ENCODE assay signal across 32 cellular contexts in the genomic region with DNA sequence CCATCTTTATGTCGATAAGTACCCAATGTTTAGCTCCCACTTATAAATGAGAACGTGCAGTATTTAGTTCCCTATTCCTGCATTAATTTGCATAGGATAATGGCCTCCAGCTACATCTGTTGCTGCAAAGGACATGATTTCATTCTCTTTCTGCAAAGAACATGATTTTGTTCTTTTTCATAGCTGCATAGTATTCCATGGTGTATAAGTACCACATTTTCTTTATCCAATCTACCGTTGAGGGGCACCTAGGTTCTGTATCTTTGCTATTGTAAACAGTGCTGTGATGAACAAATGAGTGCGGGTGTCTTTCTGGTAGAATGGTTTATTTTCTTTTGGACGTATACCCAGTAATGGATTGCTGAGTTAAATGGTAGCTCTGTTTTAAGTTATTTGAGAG.
"Had no signal": no experiment of that assay in that cellular context is flagged by ENCODE, and none has a peak within 500 bp of the region (broad histone marks: within the 10 kb centered on the region; RNA-seq: fewer than 3 reads in every experiment).

No MANE protein-coding gene starts in this region.

- H3K27me3 ChIP-seq: MG63, Peyer's patch, SJSA1 had no signal

- H3K4me3 ChIP-seq: MG63, Peyer's patch, SJSA1 had no signal

- DNase-seq: Kasumi-1, MG63, NCI-H1048, NCI-H1092 treated with DMSO at 0.1 percent for 48 hours, NCI-H1105 treated with DMSO at 0.1 percent for 48 hours, NCI-H1417, NCI-H1436, NCI-H146, NCI-H1694, NCI-H187, NCI-H1930, NCI-H2029 treated with DMSO at 0.1 percent for 48 hours, NCI-H2081 treated with DMSO at 0.1 percent for 48 hours, NCI-H2107, NCI-H2171, NCI-H226, NCI-H446 treated with DMSO at 0.1 percent for 48 hours, NCI-H510A, NCI-H524, NCI-H526, NCI-H69, NCI-H748 treated with DMSO at 0.1 percent for 48 hours, NCI-H82, OCI-M1, PC-3, Peyer's patch, Right ventricle myocardium superior, RPMI8226, SHP77 treated with DMSO at 0.1 percent for 48 hours, SK-N-SH, SW 1271 had no signal

- ATAC-seq: PC-3 had no signal

- H3K9me3 ChIP-seq: MG63, Peyer's patch, SJSA1, SK-N-SH had no signal

- H3K27ac ChIP-seq: Peyer's patch, SJSA1 had no signal

- H3K9ac ChIP-seq: SK-N-SH had no signal

- H3K4me1 ChIP-seq: Peyer's patch, SJSA1 had no signal

- H3K4me2 ChIP-seq: SK-N-SH had no signal

- H3K36me3 ChIP-seq: MG63, Peyer's patch, SJSA1 had no signal
